25 cellular contexts compared by ENCODE assay signal in the genomic region with DNA sequence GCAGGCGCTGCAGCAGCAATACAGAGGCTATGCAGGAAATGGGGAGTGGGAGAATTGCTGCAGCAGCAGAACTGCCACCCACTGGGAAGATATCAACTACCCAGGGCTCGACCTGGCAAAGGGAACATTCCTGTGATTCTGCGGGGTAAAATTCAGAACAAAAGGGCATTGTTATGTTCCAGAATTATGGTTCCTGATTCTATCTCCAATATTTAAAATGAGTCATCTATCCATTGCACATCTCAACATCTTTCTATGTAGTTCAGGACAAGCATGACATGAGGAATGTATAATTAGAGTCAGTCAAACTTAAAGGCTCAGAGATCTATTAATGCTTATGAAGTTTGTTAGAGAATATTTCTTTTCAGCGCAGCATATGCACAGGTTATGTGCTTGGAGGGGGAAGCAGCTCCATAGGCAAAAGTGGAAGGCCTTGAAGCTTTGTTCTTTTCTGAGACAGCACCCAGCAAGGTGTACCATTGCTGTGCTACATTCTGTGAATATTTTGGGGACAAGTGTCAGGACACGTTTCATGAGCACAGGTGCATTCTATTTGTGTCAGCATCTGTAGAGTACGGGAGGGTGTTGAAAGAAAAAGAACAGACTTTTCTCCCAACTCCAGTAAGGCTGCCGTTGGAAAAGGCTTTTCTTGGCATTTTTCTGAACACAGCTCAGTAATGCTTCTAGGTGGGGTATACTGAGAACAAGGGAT.
DNase-seq lines count a peak whose midpoint lies in the region; ATAC-seq and TF ChIP-seq lines count a peak whose summit lies in the region.
"Had no signal": no experiment of that assay in that cellular context is flagged by ENCODE, and none has a peak within 500 bp of the region (broad histone marks: within the 10 kb centered on the region; RNA-seq: fewer than 3 reads in every experiment).

No MANE protein-coding gene starts in this region.

- H3K27me3 ChIP-seq in heart left ventricle = no peaks in the 10 kb centered on the region
- no peaks in the 10 kb centered on the region for H3K27me3 ChIP-seq in foreskin keratinocyte
- H3K27me3 ChIP-seq in osteoblast (ENCODE audit: insufficient read depth, low read length) = no peaks in the 10 kb centered on the region
- H3K27me3 ChIP-seq: BLaER1 treated with 17β-estradiol and CSF1 and Interleukin-3, amounts not matched to agents 10 nM and 100 nM had no signal

- H2AFZ ChIP-seq in osteoblast (ENCODE audit: low read length) = no peak overlapping the region
- H2AFZ ChIP-seq: GM23248, PC-9 had no signal

- TF ChIP-seq CTCF in heart left ventricle (IDR thresholded peaks at IDR 0.05) = no peak
- TF ChIP-seq CTCF in foreskin keratinocyte (conservative IDR thresholded peaks at IDR 0.05) = no peak
- TF ChIP-seq CTCF in osteoblast (IDR thresholded peaks at IDR 0.05; ENCODE audit: extremely low read depth, low read depth, low read length) = no peak

- H3K4me2 ChIP-seq in osteoblast (ENCODE audit: insufficient read depth, low read length) = no peak overlapping the region
- H3K4me2 ChIP-seq: BLaER1 treated with 17β-estradiol and CSF1 and Interleukin-3, amounts not matched to agents 10 nM and 100 nM; PC-9 had no signal

- 66 to 72% (median 67%) methylated on average over 7 of the region's 7 CpGs for WGBS in heart left ventricle, 4 donors

- DNase-seq in heart left ventricle = no peak
- DNase-seq in left cardiac atrium = no peak
- peak; percentile 5 for DNase-seq in SK-MEL-5 (ENCODE audit: low read depth, low spot score)
- peak; percentile 9 to 24 for DNase-seq in foreskin keratinocyte
- DNase-seq in osteoblast (ENCODE audit: insufficient read length, low spot score, missing footprints) = peak; percentile 52
- DNase-seq in activated CD4-positive, alpha-beta T cell treated with anti-CD3 and anti-CD28 coated beads, Interleukin-2, amount 50 U/mL, for 1 hour = no peak
- no peak for DNase-seq in DMS79 treated with DMSO at 0.1 percent for 48 hours (lab: John Stamatoyannopoulos, UW)
- no peak for DNase-seq in SW 1271 (lab: John Stamatoyannopoulos, UW)
- DNase-seq: AML-193; CD4-positive, alpha-beta T cell; DMS53; GM23248; H9; Kasumi-1; MV-4-11; NCI-H1105; NCI-H1436 treated with DMSO at 0.1 percent for 48 hours; NCI-H1930; NCI-H2107; NCI-H524; NCI-H774; PC-9; SIG-M5 had no signal

- intact Hi-C loops in heart left ventricle (cut with DNase I) (loop anchor here in 2 of 10 donors (5.0 to 10.0 kb wide), 2 partner anchors 60 to 68 kb away; no protein-coding TSS in a partner anchor), left cardiac atrium (cut with DNase I) (no loop called here)

- H3K4me3 ChIP-seq in heart left ventricle (no peak overlapping the region), osteoblast (ENCODE audit: insufficient read depth, low read length) (no peak overlapping the region)
- H3K4me3 ChIP-seq: BLaER1 treated with 17β-estradiol and CSF1 and Interleukin-3, amounts not matched to agents 10 nM and 100 nM; GM23248; K562; PC-9 had no signal

- H3K9me3 ChIP-seq in heart left ventricle (peaks cover 0 to 11% (median 0%) of the 10 kb centered on the region in 12 donors), osteoblast (ENCODE audit: low read depth, low read length) (no peaks in the 10 kb centered on the region)

- no peaks in the 10 kb centered on the region for H3K79me2 ChIP-seq in osteoblast (ENCODE audit: insufficient read depth, low read length)

- peak; percentile 37 to 65 (median 58) for ATAC-seq in heart left ventricle
- ATAC-seq in left cardiac atrium = no peak
- ATAC-seq in foreskin keratinocyte = no peak
- ATAC-seq: K562 had no signal

- in situ Hi-C loops in SK-MEL-5 (cut with HindIII; ENCODE audit: low pct_unique_long_range_greater_than_20kb, low sequenced_read_pairs) = no loop called here

- H4K20me1 ChIP-seq in osteoblast (ENCODE audit: insufficient read depth, low read length) = no peaks in the 10 kb centered on the region
- H4K20me1 ChIP-seq: BLaER1 treated with 17β-estradiol and CSF1 and Interleukin-3, amounts not matched to agents 10 nM and 100 nM had no signal

- H3K36me3 ChIP-seq in heart left ventricle (no peaks in the 10 kb centered on the region), osteoblast (ENCODE audit: insufficient read depth, low read length) (no peaks in the 10 kb centered on the region)
- H3K36me3 ChIP-seq: BLaER1 treated with 17β-estradiol and CSF1 and Interleukin-3, amounts not matched to agents 10 nM and 100 nM had no signal

- peak overlapping the region in 9 of 12 donors; percentile 38 to 76 (median 58) for H3K27ac ChIP-seq in heart left ventricle
- H3K27ac ChIP-seq in foreskin keratinocyte = no peak overlapping the region
- H3K27ac ChIP-seq in osteoblast (ENCODE audit: low read depth, low read length) = no peak overlapping the region
- H3K27ac ChIP-seq: BLaER1 treated with 17β-estradiol and CSF1 and Interleukin-3, amounts not matched to agents 10 nM and 100 nM; GM23248; PC-9 had no signal

- no peak for TF ChIP-seq POLR2A in heart left ventricle (IDR thresholded peaks at IDR 0.05)

- H3K4me1 ChIP-seq in heart left ventricle = peaks cover 0 to 18% (median 0%) of the 10 kb centered on the region in 12 donors
- H3K4me1 ChIP-seq in foreskin keratinocyte = no peaks in the 10 kb centered on the region
- no peaks in the 10 kb centered on the region for H3K4me1 ChIP-seq in osteoblast (ENCODE audit: insufficient read depth, low read length)
- H3K4me1 ChIP-seq: BLaER1 treated with 17β-estradiol and CSF1 and Interleukin-3, amounts not matched to agents 10 nM and 100 nM had no signal

Comparison
In these comparisons a context has a peak if more than half of its experiments do, and no peak if none do; other contexts are left out.
1. ATAC-seq: peak in heart left ventricle (4 of 4); none in left cardiac atrium (0 of 2) and foreskin keratinocyte (single experiment).
2. DNase-seq: peak in SK-MEL-5 (single experiment), foreskin keratinocyte (2 of 2) and osteoblast (single experiment); none in heart left ventricle (0 of 5), left cardiac atrium (single experiment), activated CD4-positive, alpha-beta T cell treated with anti-CD3 and anti-CD28 coated beads, Interleukin-2, amount 50 U/mL, for 1 hour (single experiment), DMS79 treated with DMSO at 0.1 percent for 48 hours (single experiment) and SW 1271 (0 of 2).
3. H3K27ac ChIP-seq: peak in heart left ventricle (9 of 12); none in foreskin keratinocyte (single experiment) and osteoblast (single experiment).